Comparison of ENCODE assay signal across 1 cellular context in the genomic region with DNA sequence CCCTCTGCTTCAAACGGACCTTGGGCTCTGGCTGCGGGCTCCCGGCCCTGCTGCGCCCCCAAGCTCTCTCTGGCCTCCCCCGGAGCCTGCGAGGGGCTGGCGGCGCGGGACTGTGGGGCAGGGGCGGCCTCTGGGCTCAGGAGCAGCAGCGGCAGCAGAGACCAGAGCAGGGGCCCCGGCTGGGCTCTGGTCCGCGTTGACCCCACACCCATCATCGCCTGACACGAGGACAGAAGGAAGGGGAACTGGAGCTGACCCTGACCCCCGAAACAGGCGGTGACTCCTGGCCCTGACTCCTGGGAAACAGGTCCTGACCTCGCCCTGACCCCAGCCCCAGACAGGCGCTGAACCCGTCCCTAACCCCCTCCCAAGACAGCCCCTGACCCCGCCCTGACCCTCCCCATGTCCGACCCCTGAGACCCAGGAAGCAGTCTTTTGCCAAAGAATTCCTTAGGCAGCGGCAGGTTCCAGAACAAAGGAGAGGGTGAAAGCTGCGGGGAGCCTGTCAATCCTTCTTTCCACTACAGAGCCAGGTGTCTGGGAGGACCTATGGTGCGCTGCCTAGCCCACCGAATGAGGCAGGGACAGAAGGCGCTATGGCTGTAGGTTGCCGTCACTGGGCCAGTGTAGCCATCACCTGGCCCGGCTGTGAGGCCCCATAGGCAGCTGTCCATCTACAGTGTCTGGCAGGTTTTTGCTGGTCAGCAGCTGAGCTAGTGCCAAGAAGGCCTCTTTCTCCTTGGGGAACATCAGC.
A peak's percentile ranks its signal among the peaks of the same experiment; 100 is the strongest.
TF ChIP-seq lines count a peak whose summit lies in the region.

No MANE protein-coding gene starts in this region.

TF ChIP-seq in HepG2, 621 proteins besides CTCF, POLR2A, EP300 and RAD21 (continued from another document and continues in another):
- TF ChIP-seq, protein P1, sequence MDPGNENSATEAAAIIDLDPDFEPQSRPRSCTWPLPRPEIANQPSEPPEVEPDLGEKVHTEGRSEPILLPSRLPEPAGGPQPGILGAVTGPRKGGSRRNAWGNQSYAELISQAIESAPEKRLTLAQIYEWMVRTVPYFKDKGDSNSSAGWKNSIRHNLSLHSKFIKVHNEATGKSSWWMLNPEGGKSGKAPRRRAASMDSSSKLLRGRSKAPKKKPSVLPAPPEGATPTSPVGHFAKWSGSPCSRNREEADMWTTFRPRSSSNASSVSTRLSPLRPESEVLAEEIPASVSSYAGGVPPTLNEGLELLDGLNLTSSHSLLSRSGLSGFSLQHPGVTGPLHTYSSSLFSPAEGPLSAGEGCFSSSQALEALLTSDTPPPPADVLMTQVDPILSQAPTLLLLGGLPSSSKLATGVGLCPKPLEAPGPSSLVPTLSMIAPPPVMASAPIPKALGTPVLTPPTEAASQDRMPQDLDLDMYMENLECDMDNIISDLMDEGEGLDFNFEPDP (CRISPR knock-in tag; conservative IDR thresholded peaks at IDR 0.05) = no peak
- no peak for TF ChIP-seq NR1H2 (CRISPR knock-in tag; IDR thresholded peaks at IDR 0.05; ENCODE audit: borderline replicate concordance, low read depth)
- TF ChIP-seq PRPF4 (IDR thresholded peaks at IDR 0.05; ENCODE audit: low read depth, low read length, poor library complexity, severe bottlenecking) = no peak
- TF ChIP-seq ZNF615 (CRISPR knock-in tag; IDR thresholded peaks at IDR 0.05; ENCODE audit: borderline replicate concordance) = no peak
- no peak for TF ChIP-seq CENPX (CRISPR knock-in tag; IDR thresholded peaks at IDR 0.05)
- TF ChIP-seq, protein P2, sequence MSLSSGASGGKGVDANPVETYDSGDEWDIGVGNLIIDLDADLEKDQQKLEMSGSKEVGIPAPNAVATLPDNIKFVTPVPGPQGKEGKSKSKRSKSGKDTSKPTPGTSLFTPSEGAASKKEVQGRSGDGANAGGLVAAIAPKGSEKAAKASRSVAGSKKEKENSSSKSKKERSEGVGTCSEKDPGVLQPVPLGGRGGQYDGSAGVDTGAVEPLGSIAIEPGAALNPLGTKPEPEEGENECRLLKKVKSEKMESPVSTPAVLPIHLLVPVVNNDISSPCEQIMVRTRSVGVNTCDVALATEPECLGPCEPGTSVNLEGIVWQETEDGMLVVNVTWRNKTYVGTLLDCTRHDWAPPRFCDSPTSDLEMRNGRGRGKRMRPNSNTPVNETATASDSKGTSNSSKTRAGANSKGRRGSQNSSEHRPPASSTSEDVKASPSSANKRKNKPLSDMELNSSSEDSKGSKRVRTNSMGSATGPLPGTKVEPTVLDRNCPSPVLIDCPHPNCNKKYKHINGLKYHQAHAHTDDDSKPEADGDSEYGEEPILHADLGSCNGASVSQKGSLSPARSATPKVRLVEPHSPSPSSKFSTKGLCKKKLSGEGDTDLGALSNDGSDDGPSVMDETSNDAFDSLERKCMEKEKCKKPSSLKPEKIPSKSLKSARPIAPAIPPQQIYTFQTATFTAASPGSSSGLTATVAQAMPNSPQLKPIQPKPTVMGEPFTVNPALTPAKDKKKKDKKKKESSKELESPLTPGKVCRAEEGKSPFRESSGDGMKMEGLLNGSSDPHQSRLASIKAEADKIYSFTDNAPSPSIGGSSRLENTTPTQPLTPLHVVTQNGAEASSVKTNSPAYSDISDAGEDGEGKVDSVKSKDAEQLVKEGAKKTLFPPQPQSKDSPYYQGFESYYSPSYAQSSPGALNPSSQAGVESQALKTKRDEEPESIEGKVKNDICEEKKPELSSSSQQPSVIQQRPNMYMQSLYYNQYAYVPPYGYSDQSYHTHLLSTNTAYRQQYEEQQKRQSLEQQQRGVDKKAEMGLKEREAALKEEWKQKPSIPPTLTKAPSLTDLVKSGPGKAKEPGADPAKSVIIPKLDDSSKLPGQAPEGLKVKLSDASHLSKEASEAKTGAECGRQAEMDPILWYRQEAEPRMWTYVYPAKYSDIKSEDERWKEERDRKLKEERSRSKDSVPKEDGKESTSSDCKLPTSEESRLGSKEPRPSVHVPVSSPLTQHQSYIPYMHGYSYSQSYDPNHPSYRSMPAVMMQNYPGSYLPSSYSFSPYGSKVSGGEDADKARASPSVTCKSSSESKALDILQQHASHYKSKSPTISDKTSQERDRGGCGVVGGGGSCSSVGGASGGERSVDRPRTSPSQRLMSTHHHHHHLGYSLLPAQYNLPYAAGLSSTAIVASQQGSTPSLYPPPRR (CRISPR knock-in tag; IDR thresholded peaks at IDR 0.05; ENCODE audit: borderline replicate concordance) = no peak
- TF ChIP-seq ZNF83 (CRISPR knock-in tag; IDR thresholded peaks at IDR 0.05; ENCODE audit: borderline replicate concordance) = no peak
- TF ChIP-seq ZNF619 (CRISPR knock-in tag; IDR thresholded peaks at IDR 0.05) = no peak
- TF ChIP-seq, protein P3, sequence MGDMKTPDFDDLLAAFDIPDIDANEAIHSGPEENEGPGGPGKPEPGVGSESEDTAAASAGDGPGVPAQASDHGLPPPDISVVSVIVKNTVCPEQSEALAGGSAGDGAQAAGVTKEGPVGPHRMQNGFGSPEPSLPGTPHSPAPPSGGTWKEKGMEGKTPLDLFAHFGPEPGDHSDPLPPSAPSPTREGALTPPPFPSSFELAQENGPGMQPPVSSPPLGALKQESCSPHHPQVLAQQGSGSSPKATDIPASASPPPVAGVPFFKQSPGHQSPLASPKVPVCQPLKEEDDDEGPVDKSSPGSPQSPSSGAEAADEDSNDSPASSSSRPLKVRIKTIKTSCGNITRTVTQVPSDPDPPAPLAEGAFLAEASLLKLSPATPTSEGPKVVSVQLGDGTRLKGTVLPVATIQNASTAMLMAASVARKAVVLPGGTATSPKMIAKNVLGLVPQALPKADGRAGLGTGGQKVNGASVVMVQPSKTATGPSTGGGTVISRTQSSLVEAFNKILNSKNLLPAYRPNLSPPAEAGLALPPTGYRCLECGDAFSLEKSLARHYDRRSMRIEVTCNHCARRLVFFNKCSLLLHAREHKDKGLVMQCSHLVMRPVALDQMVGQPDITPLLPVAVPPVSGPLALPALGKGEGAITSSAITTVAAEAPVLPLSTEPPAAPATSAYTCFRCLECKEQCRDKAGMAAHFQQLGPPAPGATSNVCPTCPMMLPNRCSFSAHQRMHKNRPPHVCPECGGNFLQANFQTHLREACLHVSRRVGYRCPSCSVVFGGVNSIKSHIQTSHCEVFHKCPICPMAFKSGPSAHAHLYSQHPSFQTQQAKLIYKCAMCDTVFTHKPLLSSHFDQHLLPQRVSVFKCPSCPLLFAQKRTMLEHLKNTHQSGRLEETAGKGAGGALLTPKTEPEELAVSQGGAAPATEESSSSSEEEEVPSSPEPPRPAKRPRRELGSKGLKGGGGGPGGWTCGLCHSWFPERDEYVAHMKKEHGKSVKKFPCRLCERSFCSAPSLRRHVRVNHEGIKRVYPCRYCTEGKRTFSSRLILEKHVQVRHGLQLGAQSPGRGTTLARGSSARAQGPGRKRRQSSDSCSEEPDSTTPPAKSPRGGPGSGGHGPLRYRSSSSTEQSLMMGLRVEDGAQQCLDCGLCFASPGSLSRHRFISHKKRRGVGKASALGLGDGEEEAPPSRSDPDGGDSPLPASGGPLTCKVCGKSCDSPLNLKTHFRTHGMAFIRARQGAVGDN (CRISPR knock-in tag; IDR thresholded peaks at IDR 0.05) = peak; percentile 71
- no peak for TF ChIP-seq ZNF296 (CRISPR knock-in tag; conservative IDR thresholded peaks at IDR 0.05)
- no peak for TF ChIP-seq ZNF737 (CRISPR knock-in tag; IDR thresholded peaks at IDR 0.05; ENCODE audit: borderline replicate concordance)
- TF ChIP-seq PHF5A (CRISPR knock-in tag; IDR thresholded peaks at IDR 0.05; ENCODE audit: low read depth, unreplicated experiment) = no peak
- TF ChIP-seq HIVEP1 (CRISPR knock-in tag; IDR thresholded peaks at IDR 0.05) = no peak
- no peak for TF ChIP-seq SMAD3 (CRISPR knock-in tag; IDR thresholded peaks at IDR 0.05)
- no peak for TF ChIP-seq PAF1 (CRISPR knock-in tag; IDR thresholded peaks at IDR 0.05)
- TF ChIP-seq, protein P4, sequence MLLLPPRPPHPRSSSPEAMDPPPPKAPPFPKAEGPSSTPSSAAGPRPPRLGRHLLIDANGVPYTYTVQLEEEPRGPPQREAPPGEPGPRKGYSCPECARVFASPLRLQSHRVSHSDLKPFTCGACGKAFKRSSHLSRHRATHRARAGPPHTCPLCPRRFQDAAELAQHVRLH (CRISPR knock-in tag; IDR thresholded peaks at IDR 0.05; ENCODE audit: borderline replicate concordance, low read depth) = 0 out of 2 replicates have a peak, but pooled peaks have one; percentile 11
- TF ChIP-seq, protein P5, sequence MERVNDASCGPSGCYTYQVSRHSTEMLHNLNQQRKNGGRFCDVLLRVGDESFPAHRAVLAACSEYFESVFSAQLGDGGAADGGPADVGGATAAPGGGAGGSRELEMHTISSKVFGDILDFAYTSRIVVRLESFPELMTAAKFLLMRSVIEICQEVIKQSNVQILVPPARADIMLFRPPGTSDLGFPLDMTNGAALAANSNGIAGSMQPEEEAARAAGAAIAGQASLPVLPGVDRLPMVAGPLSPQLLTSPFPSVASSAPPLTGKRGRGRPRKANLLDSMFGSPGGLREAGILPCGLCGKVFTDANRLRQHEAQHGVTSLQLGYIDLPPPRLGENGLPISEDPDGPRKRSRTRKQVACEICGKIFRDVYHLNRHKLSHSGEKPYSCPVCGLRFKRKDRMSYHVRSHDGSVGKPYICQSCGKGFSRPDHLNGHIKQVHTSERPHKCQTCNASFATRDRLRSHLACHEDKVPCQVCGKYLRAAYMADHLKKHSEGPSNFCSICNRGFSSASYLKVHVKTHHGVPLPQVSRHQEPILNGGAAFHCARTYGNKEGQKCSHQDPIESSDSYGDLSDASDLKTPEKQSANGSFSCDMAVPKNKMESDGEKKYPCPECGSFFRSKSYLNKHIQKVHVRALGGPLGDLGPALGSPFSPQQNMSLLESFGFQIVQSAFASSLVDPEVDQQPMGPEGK (CRISPR knock-in tag; IDR thresholded peaks at IDR 0.05) = peak; percentile 40; the same call in 1 of the 2 replicates
- TF ChIP-seq, protein P6, sequence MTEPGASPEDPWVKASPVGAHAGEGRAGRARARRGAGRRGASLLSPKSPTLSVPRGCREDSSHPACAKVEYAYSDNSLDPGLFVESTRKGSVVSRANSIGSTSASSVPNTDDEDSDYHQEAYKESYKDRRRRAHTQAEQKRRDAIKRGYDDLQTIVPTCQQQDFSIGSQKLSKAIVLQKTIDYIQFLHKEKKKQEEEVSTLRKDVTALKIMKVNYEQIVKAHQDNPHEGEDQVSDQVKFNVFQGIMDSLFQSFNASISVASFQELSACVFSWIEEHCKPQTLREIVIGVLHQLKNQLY (CRISPR knock-in tag; IDR thresholded peaks at IDR 0.05) = no peak
- TF ChIP-seq, protein P7, sequence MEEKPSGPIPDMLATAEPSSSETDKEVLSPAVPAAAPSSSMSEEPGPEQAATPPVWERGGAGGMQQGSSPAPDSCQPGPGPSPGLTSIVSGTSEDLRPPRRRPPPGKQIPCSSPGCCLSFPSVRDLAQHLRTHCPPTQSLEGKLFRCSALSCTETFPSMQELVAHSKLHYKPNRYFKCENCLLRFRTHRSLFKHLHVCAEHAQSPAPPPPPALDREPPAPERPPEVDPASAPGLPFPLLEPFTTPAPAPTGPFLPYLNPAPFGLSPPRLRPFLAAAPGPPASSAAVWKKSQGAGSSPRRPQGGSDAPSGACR (CRISPR knock-in tag; IDR thresholded peaks at IDR 0.05) = no peak
- TF ChIP-seq ZNF772 (CRISPR knock-in tag; IDR thresholded peaks at IDR 0.05) = no peak
- TF ChIP-seq ZNF468 (CRISPR knock-in tag; IDR thresholded peaks at IDR 0.05) = no peak
- no peak for TF ChIP-seq SP140L (CRISPR knock-in tag; IDR thresholded peaks at IDR 0.05; ENCODE audit: borderline replicate concordance)
- TF ChIP-seq, protein P8, sequence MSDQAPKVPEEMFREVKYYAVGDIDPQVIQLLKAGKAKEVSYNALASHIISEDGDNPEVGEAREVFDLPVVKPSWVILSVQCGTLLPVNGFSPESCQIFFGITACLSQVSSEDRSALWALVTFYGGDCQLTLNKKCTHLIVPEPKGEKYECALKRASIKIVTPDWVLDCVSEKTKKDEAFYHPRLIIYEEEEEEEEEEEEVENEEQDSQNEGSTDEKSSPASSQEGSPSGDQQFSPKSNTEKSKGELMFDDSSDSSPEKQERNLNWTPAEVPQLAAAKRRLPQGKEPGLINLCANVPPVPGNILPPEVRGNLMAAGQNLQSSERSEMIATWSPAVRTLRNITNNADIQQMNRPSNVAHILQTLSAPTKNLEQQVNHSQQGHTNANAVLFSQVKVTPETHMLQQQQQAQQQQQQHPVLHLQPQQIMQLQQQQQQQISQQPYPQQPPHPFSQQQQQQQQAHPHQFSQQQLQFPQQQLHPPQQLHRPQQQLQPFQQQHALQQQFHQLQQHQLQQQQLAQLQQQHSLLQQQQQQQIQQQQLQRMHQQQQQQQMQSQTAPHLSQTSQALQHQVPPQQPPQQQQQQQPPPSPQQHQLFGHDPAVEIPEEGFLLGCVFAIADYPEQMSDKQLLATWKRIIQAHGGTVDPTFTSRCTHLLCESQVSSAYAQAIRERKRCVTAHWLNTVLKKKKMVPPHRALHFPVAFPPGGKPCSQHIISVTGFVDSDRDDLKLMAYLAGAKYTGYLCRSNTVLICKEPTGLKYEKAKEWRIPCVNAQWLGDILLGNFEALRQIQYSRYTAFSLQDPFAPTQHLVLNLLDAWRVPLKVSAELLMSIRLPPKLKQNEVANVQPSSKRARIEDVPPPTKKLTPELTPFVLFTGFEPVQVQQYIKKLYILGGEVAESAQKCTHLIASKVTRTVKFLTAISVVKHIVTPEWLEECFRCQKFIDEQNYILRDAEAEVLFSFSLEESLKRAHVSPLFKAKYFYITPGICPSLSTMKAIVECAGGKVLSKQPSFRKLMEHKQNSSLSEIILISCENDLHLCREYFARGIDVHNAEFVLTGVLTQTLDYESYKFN (CRISPR knock-in tag; conservative IDR thresholded peaks at IDR 0.05) = peak; percentile 34; the same call in 1 of the 2 replicates
